ENCODE assay signal across 17 cellular contexts in the genomic region with DNA sequence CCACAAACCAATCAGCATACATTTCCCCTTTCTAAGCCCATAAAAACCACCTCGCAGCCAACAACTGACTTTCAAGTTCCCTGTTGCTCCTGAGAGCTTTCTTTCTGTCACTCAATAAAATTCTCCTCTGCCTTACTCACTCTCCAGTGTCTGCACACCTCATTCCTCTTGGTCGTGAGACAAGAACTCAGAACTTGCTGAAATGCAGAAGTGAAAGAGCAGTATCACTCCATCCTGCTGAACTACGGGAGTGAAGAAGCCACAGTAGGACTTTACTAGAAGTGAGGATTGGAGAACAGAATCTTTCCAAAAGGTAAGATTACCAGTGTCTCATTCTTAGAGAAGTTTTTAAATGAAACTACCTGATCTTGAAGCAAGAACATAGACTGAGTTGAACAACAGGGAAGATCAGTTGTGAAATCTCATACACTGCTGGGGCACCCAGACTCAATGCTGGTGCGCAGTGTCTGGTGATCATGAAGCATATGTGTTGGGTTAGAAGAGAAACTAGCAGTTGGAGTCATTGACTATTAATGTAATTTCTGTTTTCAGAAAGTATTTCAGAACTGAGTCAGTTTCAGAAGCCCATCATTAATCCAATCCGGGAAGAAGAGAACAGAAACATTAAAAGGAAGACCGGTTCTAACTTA.
"Had no signal": no experiment of that assay in that cellular context is flagged by ENCODE, and none has a peak within 500 bp of the region (broad histone marks: within the 10 kb centered on the region; RNA-seq: fewer than 3 reads in every experiment).

No MANE protein-coding gene starts in this region.

- DNase-seq: activated CD4-positive, alpha-beta memory T cell treated with anti-CD3 and anti-CD28 coated beads, Interleukin-2, amount 10 ng/mL, durations not matched to agents 7 days and 5 days; activated CD4-positive, alpha-beta T cell treated with anti-CD3 and anti-CD28 coated beads for 48 hours; activated effector memory CD4-positive, alpha-beta T cell treated with Interleukin-2 at 50 U/mL for 16 hours; activated naive CD4-positive, alpha-beta T cell treated with anti-CD3 and anti-CD28 coated beads for 36 hours; activated T-cell treated with anti-CD3 and anti-CD28 coated beads, Interleukin-2, amount 50 U/mL, for 72 hours; amygdala; cerebellar nuclear complex; glutamatergic neuron; immature natural killer cell; naive thymus-derived CD4-positive, alpha-beta T cell; posterior cingulate gyrus; small intestine; stimulated activated CD4-positive, alpha-beta T cell treated with anti-CD3 and anti-CD28 coated beads, Interleukin-2, amount 100 ng/mL, for 24 hours; transverse colon had no signal

- ATAC-seq: activated T-cell treated with anti-CD3 and anti-CD28 coated beads, Interleukin-2, amount 50 U/mL, for 72 hours; left lobe of liver; naive thymus-derived CD4-positive, alpha-beta T cell; sciatic nerve; stimulated activated effector memory CD8-positive, alpha-beta T cell treated with anti-CD3 and anti-CD28 coated beads, Interleukin-12 subunit alpha, Interleukin-12 subunit beta, amount 100 ng/mL, for 72 hours had no signal
